11 cellular contexts compared by ENCODE assay signal in the genomic region with DNA sequence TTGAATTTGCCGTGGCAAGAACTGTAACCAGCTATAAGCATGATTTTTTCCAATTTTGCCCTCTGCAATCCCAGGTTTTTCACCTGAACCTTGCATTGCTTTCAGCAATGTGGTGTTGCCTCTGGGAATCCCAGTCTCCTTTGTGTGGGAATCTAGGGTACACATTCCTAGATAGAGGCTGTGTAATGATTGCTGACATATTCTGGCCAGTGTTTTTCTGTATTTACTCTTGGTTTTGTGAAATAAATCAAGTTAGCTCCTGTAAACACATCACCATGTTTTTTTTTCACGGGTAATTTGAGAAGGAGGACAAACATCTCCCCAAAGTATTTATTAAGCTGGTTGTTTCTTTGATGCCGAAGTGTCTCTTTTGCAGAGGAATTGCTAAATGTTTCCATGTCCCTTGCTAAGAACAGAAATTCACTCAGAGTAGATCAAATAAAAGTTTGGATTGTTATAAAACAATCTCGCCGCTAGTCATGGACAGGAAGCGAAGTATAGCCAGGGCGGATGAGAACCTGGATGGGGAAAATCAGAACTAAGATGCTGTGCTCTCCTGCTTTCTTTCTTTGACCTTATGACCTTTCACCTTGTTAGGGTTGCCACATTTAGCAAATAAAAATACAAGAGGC. TPM values are rescaled to one million over a fixed set of nuclear protein-coding genes. Genes with fewer than 3 reads are reported as not detected.
DNase-seq lines count a peak whose midpoint lies in the region; ATAC-seq and TF ChIP-seq lines count a peak whose summit lies in the region.
"Had no signal": no experiment of that assay in that cellular context is flagged by ENCODE, and none has a peak within 500 bp of the region (broad histone marks: within the 10 kb centered on the region; RNA-seq: fewer than 3 reads in every experiment).

No MANE protein-coding gene starts in this region.

- POLR2A ChIA-PET in CD8-positive, alpha-beta memory T cell (lab: Charles Lee) = interaction anchor here (0.6 kb wide), 1 partner anchor 20 kb away, joined by 5 read pairs; no protein-coding TSS in a partner anchor

- peaks cover 23% of the 10 kb centered on the region for H3K4me1 ChIP-seq in CD8-positive, alpha-beta memory T cell (ENCODE audit: insufficient read depth, low read length)
- H3K4me1 ChIP-seq in endocrine pancreas (ENCODE audit: control insufficient read depth, insufficient read depth, low read length) (peaks cover 3% of the 10 kb centered on the region), neuron (ENCODE audit: insufficient read depth, low read length) (peaks cover 4% of the 10 kb centered on the region)

- no peaks in the 10 kb centered on the region for H3K9me3 ChIP-seq in CD8-positive, alpha-beta memory T cell (ENCODE audit: low read length)
- H3K9me3 ChIP-seq in endocrine pancreas (ENCODE audit: control insufficient read depth, low read length) (no peaks in the 10 kb centered on the region), neuron (ENCODE audit: low read length) (no peaks in the 10 kb centered on the region)

- no peaks in the 10 kb centered on the region for H3K36me3 Mint-ChIP-seq in CD8-positive, alpha-beta memory T cell

- H2AFZ ChIP-seq in neuron (ENCODE audit: low read depth, low read length) = peak overlapping the region; percentile 72

- no peak for TF ChIP-seq CTCF in LNCaP clone FGC (IDR thresholded peaks at IDR 0.05; ENCODE audit: control insufficient read depth, extremely low read depth, insufficient read depth)

- no peak overlapping the region for H3K27ac ChIP-seq in CD8-positive, alpha-beta memory T cell (ENCODE audit: low read depth, low read length)

- ATAC-seq in HG03457 (IDR thresholded peaks at IDR 0.05; ENCODE audit: unreplicated experiment) (no peak), GM18520 (IDR thresholded peaks at IDR 0.05; ENCODE audit: unreplicated experiment) (no peak)

- no peaks in the 10 kb centered on the region for H3K36me3 ChIP-seq in CD8-positive, alpha-beta memory T cell (ENCODE audit: insufficient read depth, low read length)
- no peaks in the 10 kb centered on the region for H3K36me3 ChIP-seq in endocrine pancreas (ENCODE audit: control insufficient read depth, insufficient read depth, low read length)
- peaks cover 3% of the 10 kb centered on the region for H3K36me3 ChIP-seq in neuron (ENCODE audit: insufficient read depth, low read length)

- H3K27me3 Mint-ChIP-seq in CD8-positive, alpha-beta memory T cell = peaks cover 0 to 10% of the 10 kb centered on the region in 2 donors

- no peaks in the 10 kb centered on the region for H3K9me3 Mint-ChIP-seq in CD8-positive, alpha-beta memory T cell

- H3K4me3 Mint-ChIP-seq in CD8-positive, alpha-beta memory T cell = peak overlapping the region; percentile 75 to 85 (median 83)

- H3K9ac ChIP-seq in endocrine pancreas (ENCODE audit: control insufficient read depth, insufficient read depth, low read length) = no peak overlapping the region

- DNase-seq in CD8-positive, alpha-beta memory T cell = no peak
- DNase-seq in LNCaP clone FGC (ENCODE audit: low read depth) (no peak), SHP77 (lab: John Stamatoyannopoulos, UW) (no peak)
- DNase-seq in activated CD8-positive, alpha-beta memory T cell treated with anti-CD3 and anti-CD28 coated beads for 24 hours = no peak
- DNase-seq: NCI-H2171 treated with DMSO at 0.1 percent for 48 hours; stimulated activated CD4-positive, alpha-beta T cell treated with anti-CD3 and anti-CD28 coated beads, Interleukin-2, amount 100 ng/mL, for 48 hours; trophoblast cell had no signal

- H3K4me3 ChIP-seq in CD8-positive, alpha-beta memory T cell (ENCODE audit: low read length) = no peak overlapping the region
- H3K4me3 ChIP-seq in LNCaP clone FGC (ENCODE audit: low read depth, low read length) = peak overlapping the region; percentile 58
- peak overlapping the region; percentile 85 for H3K4me3 ChIP-seq in endocrine pancreas (ENCODE audit: control insufficient read depth, insufficient read depth, low read length)
- H3K4me3 ChIP-seq in neuron (ENCODE audit: low read length) = peak overlapping the region; percentile 70

- H3K4me1 Mint-ChIP-seq in CD8-positive, alpha-beta memory T cell = peaks cover 30 to 40% (median 35%) of the 10 kb centered on the region in 3 donors

- CTCF ChIA-PET in CD8-positive, alpha-beta memory T cell (lab: Charles Lee) = interaction anchor here (1.1 kb wide), 1 partner anchor 9 kb away, joined by 4 read pairs; no protein-coding TSS in a partner anchor

- peak overlapping the region in 4 of 8 donors; percentile 48 to 84 (median 72) for H3K27ac Mint-ChIP-seq in CD8-positive, alpha-beta memory T cell

- H3K27me3 ChIP-seq in CD8-positive, alpha-beta memory T cell (ENCODE audit: insufficient read depth, low read length, poor library complexity, severe bottlenecking) = no peaks in the 10 kb centered on the region
- H3K27me3 ChIP-seq in endocrine pancreas (ENCODE audit: control insufficient read depth, insufficient read depth, low read length) = no peaks in the 10 kb centered on the region
- H3K27me3 ChIP-seq in neuron (ENCODE audit: insufficient read depth, low read length) = no peaks in the 10 kb centered on the region

RNA-seq across cellular contexts. Expression of a gene that starts 1.2 kb away (rescaled TPM):
- total RNA-seq in CD8-positive, alpha-beta memory T cell = under 1 TPM; 0.64 to 0.77 TPM
- 0.45 TPM for polyA plus RNA-seq in CD8-positive, alpha-beta memory T cell

RNA-seq across cellular contexts. Expression of a gene that starts 26.8 kb away (rescaled TPM):
- total RNA-seq in CD8-positive, alpha-beta memory T cell = 100 to 1,000 TPM; 105 to 108 TPM
- polyA plus RNA-seq in CD8-positive, alpha-beta memory T cell = 82.4 TPM

RNA-seq across cellular contexts. Expression of a gene that starts 43.6 kb away (rescaled TPM):
- total RNA-seq in CD8-positive, alpha-beta memory T cell = 1 to 10 TPM; 2.2 to 3.2 TPM
- polyA plus RNA-seq in CD8-positive, alpha-beta memory T cell = 2.0 TPM
